In the genomic region with DNA sequence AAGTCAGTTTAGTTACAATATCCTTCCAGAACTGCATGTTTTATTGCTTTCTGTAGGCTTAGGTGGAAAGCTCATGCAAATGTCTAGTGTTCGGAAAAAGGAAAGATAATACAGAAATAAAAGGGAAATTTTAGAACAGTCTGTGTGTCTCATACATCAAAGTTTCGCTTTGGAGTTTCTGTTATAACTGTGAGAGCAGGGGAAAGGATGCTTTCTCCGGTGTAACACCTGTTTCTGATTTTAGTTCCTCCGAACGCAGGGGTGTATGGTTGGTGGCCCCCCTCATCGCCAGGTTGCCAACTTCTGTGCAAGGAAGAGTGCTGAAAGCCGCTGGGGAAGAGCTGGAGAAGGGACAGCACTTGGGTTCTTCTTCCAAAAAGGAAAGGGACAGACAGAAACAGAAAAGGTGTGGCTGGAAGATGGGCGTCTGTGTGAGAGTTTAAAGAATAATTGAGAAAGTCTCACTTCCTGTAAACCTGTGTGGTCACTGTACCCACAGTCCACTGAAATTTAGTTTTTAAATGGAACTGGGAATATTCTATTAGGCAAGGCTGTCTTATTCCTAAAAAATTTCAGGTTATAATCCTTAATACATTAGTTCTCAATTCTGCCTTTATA, we compare ENCODE assay signal across 17 cellular contexts. TPM values are rescaled to one million over a fixed set of nuclear protein-coding genes. Genes with fewer than 3 reads are reported as not detected.
DNase-seq lines count a peak whose midpoint lies in the region; ATAC-seq and TF ChIP-seq lines count a peak whose summit lies in the region.
"Had no signal": no experiment of that assay in that cellular context is flagged by ENCODE, and none has a peak within 500 bp of the region (broad histone marks: within the 10 kb centered on the region; RNA-seq: fewer than 3 reads in every experiment).

No MANE protein-coding gene starts in this region.

- no peak overlapping the region for H3K4ac ChIP-seq in mesendoderm (ENCODE audit: low read depth, low read length)
- no peak overlapping the region for H3K4ac ChIP-seq in neuronal stem cell (ENCODE audit: low read length)

- H4K8ac ChIP-seq in mesendoderm (ENCODE audit: low read depth, low read length) (no peak overlapping the region), neuronal stem cell (ENCODE audit: low read depth, low read length) (no peak overlapping the region)

- H3K79me1 ChIP-seq in mesendoderm (ENCODE audit: low read length) (no peaks in the 10 kb centered on the region), neuronal stem cell (ENCODE audit: low read depth, low read length) (no peaks in the 10 kb centered on the region)

- H4K91ac ChIP-seq in neuronal stem cell (ENCODE audit: low read depth, low read length, poor library complexity), result no peak overlapping the region

- no peaks in the 10 kb centered on the region for H3K79me2 ChIP-seq in mesendoderm (ENCODE audit: control insufficient read depth, insufficient read depth, low read length)

- H3K18ac ChIP-seq in mesendoderm (ENCODE audit: low read length) (no peak overlapping the region), neuronal stem cell (ENCODE audit: low read length) (no peak overlapping the region)

- H3K56ac ChIP-seq in mesendoderm (ENCODE audit: low read length), result no peak overlapping the region

- no peaks in the 10 kb centered on the region for H3K27me3 ChIP-seq in heart left ventricle
- no peaks in the 10 kb centered on the region for H3K27me3 ChIP-seq in left ventricle myocardium inferior (ENCODE audit: low read depth)
- H3K27me3 ChIP-seq in mesendoderm (ENCODE audit: insufficient read depth, low read length, poor library complexity), result no peaks in the 10 kb centered on the region
- H3K27me3 ChIP-seq in neuronal stem cell (ENCODE audit: control insufficient read depth in 3 of 3, insufficient read depth in 3 of 3, low read depth in 1 of 3, low read length in 3 of 3), result no peaks in the 10 kb centered on the region
- H3K27me3 ChIP-seq: cardiac muscle cell had no signal

- H3K27ac ChIP-seq in heart left ventricle (no peak overlapping the region), left ventricle myocardium inferior (replicated peaks) (no peak overlapping the region), mesendoderm (ENCODE audit: low read depth, low read length) (no peak overlapping the region), neuronal stem cell (replicated peaks; ENCODE audit: low read length) (no peak overlapping the region)
- H3K27ac ChIP-seq: A549 had no signal

- H3K9me3 ChIP-seq in heart left ventricle, result no peaks in the 10 kb centered on the region
- H3K9me3 ChIP-seq in left ventricle myocardium inferior (replicated peaks), result no peaks in the 10 kb centered on the region
- H3K9me3 ChIP-seq in neuronal stem cell (replicated peaks in 1 of 2; ENCODE audit: control insufficient read depth in 2 of 2, insufficient read depth in 1 of 2, low read depth in 1 of 2, low read length in 2 of 2), result no peaks in the 10 kb centered on the region
- H3K9me3 ChIP-seq: A549 had no signal

- DNase-seq in heart left ventricle (no peak), left ventricle myocardium inferior (no peak), mesendoderm (no peak), neuronal stem cell (ENCODE audit: low spot score) (no peak)
- DNase-seq: NCI-H1417, NCI-H510A treated with DMSO at 0.1 percent for 48 hours had no signal

- peaks cover 0 to 15% (median 0%) of the 10 kb centered on the region in 12 donors for H3K4me1 ChIP-seq in heart left ventricle
- no peaks in the 10 kb centered on the region for H3K4me1 ChIP-seq in left ventricle myocardium inferior
- no peaks in the 10 kb centered on the region for H3K4me1 ChIP-seq in mesendoderm (ENCODE audit: control insufficient read depth, low read depth, low read length)
- H3K4me1 ChIP-seq in neuronal stem cell (ENCODE audit: control insufficient read depth in 2 of 2, insufficient read depth in 1 of 2, low read depth in 1 of 2, low read length in 2 of 2), result no peaks in the 10 kb centered on the region
- H3K4me1 ChIP-seq: A549 had no signal

- H4K5ac ChIP-seq in mesendoderm (ENCODE audit: low read length), result no peak overlapping the region

- no peak for TF ChIP-seq POLR2A in heart left ventricle (IDR thresholded peaks at IDR 0.05)

- H2BK15ac ChIP-seq in mesendoderm (replicated peaks; ENCODE audit: low read depth), result no peak overlapping the region
- no peak overlapping the region for H2BK15ac ChIP-seq in neuronal stem cell (ENCODE audit: low read length)

- H3K23ac ChIP-seq in mesendoderm (ENCODE audit: low read length), result no peak overlapping the region
- H3K23ac ChIP-seq in neuronal stem cell (ENCODE audit: low read depth, low read length, poor library complexity), result no peak overlapping the region

- intact Hi-C loops in heart left ventricle (cut with DNase I), result no loop called here
- intact Hi-C loops in left ventricle myocardium inferior (cut with micrococcal nuclease), result no loop called here

- H3K9ac ChIP-seq in mesendoderm (ENCODE audit: low read length), result no peak overlapping the region
- no peak overlapping the region for H3K9ac ChIP-seq in neuronal stem cell (ENCODE audit: low read depth, low read length, poor library complexity)

- no peak overlapping the region for H2AK5ac ChIP-seq in mesendoderm (ENCODE audit: low read length)
- no peak overlapping the region for H2AK5ac ChIP-seq in neuronal stem cell (ENCODE audit: low read depth, low read length)

- H2AFZ ChIP-seq in neuronal stem cell (ENCODE audit: low read length), result no peak overlapping the region

- H2BK120ac ChIP-seq in mesendoderm (ENCODE audit: low read depth, low read length) (no peak overlapping the region), neuronal stem cell (ENCODE audit: low read depth, low read length) (no peak overlapping the region)

- H3K4me2 ChIP-seq in mesendoderm (ENCODE audit: low read length), result no peak overlapping the region
- H3K4me2 ChIP-seq in neuronal stem cell (ENCODE audit: insufficient read depth, low read length, poor library complexity, severe bottlenecking), result no peak overlapping the region
- H3K4me2 ChIP-seq: A549 had no signal

- H2BK5ac ChIP-seq in mesendoderm (ENCODE audit: low read length) (no peak overlapping the region), neuronal stem cell (ENCODE audit: low read length) (no peak overlapping the region)

- H3K4me3 ChIP-seq in GM08714 (ENCODE audit: low read length) (peak overlapping the region; percentile 29; the same call in 1 of the 2 replicates), heart left ventricle (no peak overlapping the region), left ventricle myocardium inferior (no peak overlapping the region), mesendoderm (ENCODE audit: low read length) (no peak overlapping the region), neuronal stem cell (ENCODE audit: low read length in 2 of 2) (no peak overlapping the region)
- H3K4me3 ChIP-seq: A549, cardiac muscle cell, K562 had no signal

- ATAC-seq in GM19324 (IDR thresholded peaks at IDR 0.05; ENCODE audit: low FRiP score, unreplicated experiment), result peak; percentile 73
- ATAC-seq in HG02588 (IDR thresholded peaks at IDR 0.05; ENCODE audit: unreplicated experiment), result peak; percentile 60
- ATAC-seq in HG03565 (IDR thresholded peaks at IDR 0.05; ENCODE audit: unreplicated experiment), result peak; percentile 35
- no peak for ATAC-seq in heart left ventricle
- ATAC-seq: A549; activated naive CD4-positive, alpha-beta T cell treated with anti-CD3 and anti-CD28 coated beads, Interleukin-2, amount 50 U/mL, for 72 hours; K562; Right ventricle myocardium inferior had no signal

- no peak for TF ChIP-seq CTCF in heart left ventricle (IDR thresholded peaks at IDR 0.05)
- TF ChIP-seq CTCF in left ventricle myocardium inferior (IDR thresholded peaks at IDR 0.05; ENCODE audit: borderline replicate concordance), result no peak

- 89 to 90% (median 89%) methylated on average over 8 of the region's 8 CpGs for WGBS in heart left ventricle, 4 donors
- no CpG with 5 or more reads among the region's 8 CpGs for WGBS in mesendoderm (ENCODE audit: extremely low coverage, insufficient coverage, low lambda C conversion rate)
- WGBS in neuronal stem cell (ENCODE audit: extremely low coverage in 2 of 2, insufficient read length in 2 of 2, insufficient replicate concordance in 1 of 2), 2 donors, result no CpG with 5 or more reads among the region's 8 CpGs

- H3K14ac ChIP-seq in neuronal stem cell (ENCODE audit: low read length), result no peak overlapping the region

- H2BK12ac ChIP-seq in neuronal stem cell (ENCODE audit: low read length), result no peak overlapping the region

- no peaks in the 10 kb centered on the region for H3K36me3 ChIP-seq in heart left ventricle
- no peaks in the 10 kb centered on the region for H3K36me3 ChIP-seq in left ventricle myocardium inferior
- H3K36me3 ChIP-seq in mesendoderm (ENCODE audit: control insufficient read depth, insufficient read depth, low read length), result no peaks in the 10 kb centered on the region
- peaks cover 0 to 5% of the 10 kb centered on the region in 2 donors for H3K36me3 ChIP-seq in neuronal stem cell (replicated peaks in 1 of 2; ENCODE audit: control insufficient read depth in 2 of 2, insufficient read depth in 2 of 2, low read length in 2 of 2)
- H3K36me3 ChIP-seq: cardiac muscle cell had no signal

RNA-seq across cellular contexts. Expression of a gene that starts 6.7 kb away (rescaled TPM):
- total RNA-seq in heart left ventricle, result 1 to 10 TPM in 3 of 9 donors, under 1 TPM in 6; 0.40 to 3.4 (median 0.84) TPM
- polyA plus RNA-seq in heart left ventricle, result under 1 TPM; 0.26 to 0.34 TPM
- total RNA-seq in left ventricle myocardium inferior, result 0.74 TPM
- polyA plus RNA-seq in mesendoderm (2013, experiment 1 of 2), result not detected
- not detected for polyA plus RNA-seq in mesendoderm (2013, experiment 2 of 2)
- polyA plus RNA-seq in neuronal stem cell (2013, experiment 1 of 2), result not detected
- not detected for polyA plus RNA-seq in neuronal stem cell (2013, experiment 2 of 2)
- total RNA-seq: activated naive CD4-positive, alpha-beta T cell treated with anti-CD3 and anti-CD28 coated beads, Interleukin-2, amount 50 U/mL, for 72 hours; cardiac muscle cell; glomerular endothelial cell; K562; kidney epithelial cell had no signal
- polyA plus RNA-seq: A549, K562 had no signal

RNA-seq across cellular contexts. Expression of a gene that starts 48.5 kb away (rescaled TPM):
- total RNA-seq in heart left ventricle (1 to 10 TPM in 2 of 9 donors, under 1 TPM in 7; 0.23 to 7.3 (median 0.50) TPM), left ventricle myocardium inferior (0.96 TPM)
- polyA plus RNA-seq in heart left ventricle, result under 1 TPM; 0.25 to 0.30 TPM
- not detected for polyA plus RNA-seq in mesendoderm (2013, experiment 1 of 2)
- polyA plus RNA-seq in mesendoderm (2013, experiment 2 of 2), result not detected
- not detected for polyA plus RNA-seq in neuronal stem cell (2013, experiment 1 of 2)
- polyA plus RNA-seq in neuronal stem cell (2013, experiment 2 of 2), result not detected
- total RNA-seq: activated naive CD4-positive, alpha-beta T cell treated with anti-CD3 and anti-CD28 coated beads, Interleukin-2, amount 50 U/mL, for 72 hours; cardiac muscle cell; glomerular endothelial cell; K562 had no signal
- polyA plus RNA-seq: A549, K562 had no signal

Comparison
In these comparisons a context has a peak if more than half of its experiments do, and no peak if none do; other contexts are left out.
1. ATAC-seq: peak in GM19324 (single experiment), HG02588 (single experiment) and HG03565 (single experiment); none in heart left ventricle (0 of 4).